In genomic region chr12:124195226-124195938, GRCh38 we compare ENCODE assay signal across 14 cellular contexts.
DNase-seq lines count a peak whose midpoint lies in the region; ATAC-seq, FAIRE-seq and TF ChIP-seq lines count a peak whose summit lies in the region.
"Had no signal": no experiment of that assay in that cellular context is flagged by ENCODE, and none has a peak within 500 bp of the region (broad histone marks: within the 10 kb centered on the region; RNA-seq: fewer than 3 reads in every experiment).

No MANE protein-coding gene starts in this region.

- TF ChIP-seq EP300 in K562 (IDR thresholded peaks at IDR 0.05; ENCODE audit: low read length): no peak

- H3K27me3 Mint-ChIP-seq in type B pancreatic cell: no peaks in the 10 kb centered on the region

- H3K36me3 Mint-ChIP-seq in type B pancreatic cell: peaks cover 4% of the 10 kb centered on the region

- BruUV-seq in K562 (replicated peaks; lab: Mats Ljungman, UMichigan): no TSS peak

- POLR2A ChIA-PET in K562 (lab: Yijun Ruan, JAX): interaction anchor here (1.1 kb wide), 1 partner anchor 10 kb away, joined by 3 read pairs; no protein-coding TSS in a partner anchor

- ATAC-seq in K562: no peak
- ATAC-seq: PC-3 had no signal

- H3K9ac ChIP-seq in K562 (ENCODE audit: insufficient read depth in 1 of 2, low read depth in 2 of 2, low read length in 2 of 2): no peak overlapping the region

- peak; percentile 40 for DNase-seq in NCI-H82 (lab: John Stamatoyannopoulos, UW)
- no peak for DNase-seq in NCI-H82 treated with DMSO at 0.1 percent for 48 hours (lab: John Stamatoyannopoulos, UW; ENCODE audit: unreplicated experiment)
- no peak for DNase-seq in K562 (ENCODE audit: extremely low read depth in 1 of 4, low spot score in 3 of 4)
- peak; percentile 32 for DNase-seq in medulla oblongata (ENCODE audit: extremely low spot score)
- DNase-seq in type B pancreatic cell (ENCODE audit: extremely low spot score, unreplicated experiment): no peak
- DNase-seq in activated naive CD4-positive, alpha-beta T cell (lab: John Stamatoyannopoulos, UW): no peak
- no peak for DNase-seq in HAP-1 (ENCODE audit: low spot score in 2 of 2)
- DNase-seq in H4 (ENCODE audit: low spot score): no peak
- DNase-seq: COR-L47, NCI-H2227 treated with DMSO at 0.1 percent for 48 hours, PC-3 had no signal

- peaks cover 7% of the 10 kb centered on the region for H3K9me3 Mint-ChIP-seq in type B pancreatic cell

- no peak overlapping the region for H3K4me3 ChIP-seq in K562
- H3K4me3 ChIP-seq in HAP-1: no peak overlapping the region
- H3K4me3 ChIP-seq: SK-N-MC had no signal

- H3K4me3 Mint-ChIP-seq in type B pancreatic cell: no peak overlapping the region

- no peak for FAIRE-seq in K562 (lab: Jason Lieb, UNC)

- TF ChIP-seq CTCF in K562 (IDR thresholded peaks at IDR 0.05 in 2 of 3, conservative IDR thresholded peaks at IDR 0.05 in 1 of 3; ENCODE audit: insufficient read depth in 2 of 3, low read depth in 1 of 3, low read length in 3 of 3): no peak
- no peak for TF ChIP-seq CTCF in type B pancreatic cell (conservative IDR thresholded peaks at IDR 0.05)

- no peaks in the 10 kb centered on the region for H4K20me1 ChIP-seq in K562 (replicated peaks; ENCODE audit: control insufficient read depth, insufficient read depth, low read length)

- H3K9me3 ChIP-seq in K562 (replicated peaks; ENCODE audit: control insufficient read depth, insufficient read depth, low read depth, low read length) (peaks cover 7% of the 10 kb centered on the region), HAP-1 (0 out of 2 replicates have a peak, but pooled peaks cover 3% of the 10 kb centered on the region)

- in situ Hi-C loops in K562 (cut with MboI) (no loop called here), HAP-1 (cut with MboI; ENCODE audit: low sequenced_read_pairs) (no loop called here)

- intact Hi-C loops in K562 (cut with micrococcal nuclease): no loop called here

- H3K4me1 ChIP-seq in K562 (replicated peaks in 1 of 2; ENCODE audit: control insufficient read depth in 2 of 2, insufficient read depth in 2 of 2, low read length in 2 of 2) (peaks cover 3 to 12% of the 10 kb centered on the region in 2 experiments; a peak in 3 of 5 replicates), HAP-1 (no peaks in the 10 kb centered on the region)

- no peak for TF ChIP-seq RAD21 in K562 (CRISPR knock-in tag; conservative IDR thresholded peaks at IDR 0.05 in 1 of 2, IDR thresholded peaks at IDR 0.05 in 1 of 2)

- no peak overlapping the region for H3K4me2 ChIP-seq in K562 (ENCODE audit: insufficient read depth, low read length)

- H3K27ac ChIP-seq in K562 (ENCODE audit: extremely low read depth, low read depth, low read length): no peak overlapping the region
- H3K27ac ChIP-seq: 22Rv1, C4-2B, SK-N-MC had no signal

- H3K9me1 ChIP-seq in K562 (ENCODE audit: control insufficient read depth, insufficient read depth, low read length): no peaks in the 10 kb centered on the region

- H3K27me3 ChIP-seq in K562 (ENCODE audit: control insufficient read depth in 2 of 2, insufficient read depth in 2 of 2, low read length in 2 of 2) (peaks cover 29 to 56% of the 10 kb centered on the region in 2 experiments), HAP-1 (ENCODE audit: low read depth) (no peaks in the 10 kb centered on the region)

- H3K27ac Mint-ChIP-seq in type B pancreatic cell: peak overlapping the region; percentile 67

- no peak for TF ChIP-seq POLR2A in K562 (conservative IDR thresholded peaks at IDR 0.05)

- peaks cover 33% of the 10 kb centered on the region for H3K4me1 Mint-ChIP-seq in type B pancreatic cell (ENCODE audit: unreplicated experiment)

- H2AFZ ChIP-seq in K562 (ENCODE audit: low read depth, low read length): no peak overlapping the region

- no peaks in the 10 kb centered on the region for H3K79me2 ChIP-seq in K562 (ENCODE audit: control insufficient read depth, insufficient read depth, low read length)

- no peaks in the 10 kb centered on the region for H3K36me3 ChIP-seq in K562 (ENCODE audit: control insufficient read depth, insufficient read depth, low read length)
- H3K36me3 ChIP-seq in HAP-1 (replicated peaks): no peaks in the 10 kb centered on the region

- CTCF ChIA-PET in K562 (lab: Yijun Ruan, JAX; ENCODE audit: low intra/inter-chr PET ratio): no interaction called here

- 10% methylated on average over 19 of the region's 19 CpGs for WGBS in K562 (ENCODE audit: insufficient coverage, low coverage, missing lambda C conversion rate)

TF ChIP-seq in K562, 482 proteins besides CTCF, POLR2A, EP300 and RAD21 (continues in another document):
- TF ChIP-seq POLR2AphosphoS5 (IDR thresholded peaks at IDR 0.05; ENCODE audit: control insufficient read depth, insufficient read depth, low read depth, low read length): no peak
- TF ChIP-seq BACH1 (tag; IDR thresholded peaks at IDR 0.05): no peak
- TF ChIP-seq HMBOX1 (IDR thresholded peaks at IDR 0.05): no peak
- TF ChIP-seq ZNF436 (CRISPR knock-in tag; IDR thresholded peaks at IDR 0.05): peak; percentile 72; the same call in 1 of the 2 replicates
- no peak for TF ChIP-seq NFIC (IDR thresholded peaks at IDR 0.05)
- no peak for TF ChIP-seq SREBF1 (IDR thresholded peaks at IDR 0.05; ENCODE audit: borderline replicate concordance, low read depth, low read length)
- no peak for TF ChIP-seq ZNF197 (CRISPR knock-in tag; IDR thresholded peaks at IDR 0.05; ENCODE audit: low read depth)
- TF ChIP-seq CBX3 (IDR thresholded peaks at IDR 0.05; ENCODE audit: borderline replicate concordance in 1 of 2, low read length in 2 of 2): no peak
- peak; percentile 63 for TF ChIP-seq MAFK (IDR thresholded peaks at IDR 0.05; ENCODE audit: low read length)
- TF ChIP-seq KDM1A (IDR thresholded peaks at IDR 0.05): peak in 1 of 2 experiments; percentile 35; a peak in 1 of 4 replicates
- no peak for TF ChIP-seq NUFIP1 (IDR thresholded peaks at IDR 0.05; ENCODE audit: partially characterized antibody)
- peak; percentile 81 for TF ChIP-seq RBM25 (IDR thresholded peaks at IDR 0.05; ENCODE audit: low read depth, low read length, severe bottlenecking)
- TF ChIP-seq DMBX1 (CRISPR knock-in tag; IDR thresholded peaks at IDR 0.05; ENCODE audit: borderline replicate concordance): no peak
- no peak for TF ChIP-seq BRD9 (IDR thresholded peaks at IDR 0.05; ENCODE audit: low read depth, partially characterized antibody)

Comparison
In these comparisons a context has a peak if more than half of its experiments do, and no peak if none do; other contexts are left out.
1. DNase-seq: peak in NCI-H82 (single experiment) and medulla oblongata (single experiment); none in NCI-H82 treated with DMSO at 0.1 percent for 48 hours (single experiment), K562 (0 of 4), type B pancreatic cell (single experiment), activated naive CD4-positive, alpha-beta T cell (0 of 4), HAP-1 (0 of 2) and H4 (single experiment).